Comparison of ENCODE assay signal across 22 cellular contexts in genomic region chr6:165922309-165922794, GRCh38.
A peak's percentile ranks its signal among the peaks of the same experiment; 100 is the strongest.
DNase-seq lines count a peak whose midpoint lies in the region; ATAC-seq and TF ChIP-seq lines count a peak whose summit lies in the region.
"Had no signal": no experiment of that assay in that cellular context is flagged by ENCODE, and none has a peak within 500 bp of the region (broad histone marks: within the 10 kb centered on the region; RNA-seq: fewer than 3 reads in every experiment).

No MANE protein-coding gene starts in this region.

- POLR2A ChIA-PET in PC-3 (lab: Charles Lee; ENCODE audit: unreplicated experiment): no interaction called here

- peak; percentile 29; the same call in 1 of the 2 replicates for ATAC-seq in PC-3
- no peak for ATAC-seq in sciatic nerve
- no peak for ATAC-seq in HG02840 (IDR thresholded peaks at IDR 0.05; ENCODE audit: low FRiP score, unreplicated experiment)
- ATAC-seq: activated CD4-positive, CD25-positive, alpha-beta regulatory T cell treated with anti-CD3 and anti-CD28 coated beads, Interleukin-2, amount 50 U/mL, for 24 hours had no signal

- no peaks in the 10 kb centered on the region for H3F3A ChIP-seq in PC-3 (ENCODE audit: low read length, unreplicated experiment)

- no peaks in the 10 kb centered on the region for H4K20me1 ChIP-seq in PC-3 (ENCODE audit: low read length)

- H3K27me3 ChIP-seq in PC-3 (ENCODE audit: low read length): peaks cover 3% of the 10 kb centered on the region; the same call in 1 of the 2 replicates
- H3K27me3 ChIP-seq: SJSA1, tibial artery had no signal

- no peak overlapping the region for H3K27ac ChIP-seq in PC-3 (ENCODE audit: low read length)
- H3K27ac ChIP-seq: SJSA1, tibial artery had no signal

- no peak overlapping the region for H3K4me3 Mint-ChIP-seq in chondrocyte (ENCODE audit: unreplicated experiment)
- H3K4me3 Mint-ChIP-seq: activated T-helper 1 cell treated with anti-CD3 and anti-CD28 coated beads, Interleukin-12 subunit alpha, Interleukin-12 subunit beta, Interleukin-2, Interleukin-4 antibody, amounts not matched to agents 30 ng/mL and 10 ng/mL and 1 ng/mL, durations not matched to agents 14 hours and 24 hours and 36 hours; CD4-positive, CD25-positive, alpha-beta regulatory T cell had no signal

- no peaks in the 10 kb centered on the region for H3K79me2 ChIP-seq in PC-3 (ENCODE audit: low read length)

- CTCF ChIA-PET in PC-3 (lab: Charles Lee): no interaction called here

- H2AFZ ChIP-seq in PC-3 (ENCODE audit: low read length): no peak overlapping the region

- H3K9me3 ChIP-seq in PC-3 (ENCODE audit: low read length): no peaks in the 10 kb centered on the region
- H3K9me3 ChIP-seq: SJSA1, tibial artery had no signal

- H3K27ac Mint-ChIP-seq in chondrocyte (ENCODE audit: unreplicated experiment): peak overlapping the region; percentile 23
- H3K27ac Mint-ChIP-seq: activated T-helper 1 cell treated with anti-CD3 and anti-CD28 coated beads, Interleukin-12 subunit alpha, Interleukin-12 subunit beta, Interleukin-2, Interleukin-4 antibody, amounts not matched to agents 30 ng/mL and 10 ng/mL and 1 ng/mL, durations not matched to agents 14 hours and 24 hours and 36 hours; CD4-positive, CD25-positive, alpha-beta regulatory T cell had no signal

- no peaks in the 10 kb centered on the region for H3K27me3 Mint-ChIP-seq in chondrocyte (ENCODE audit: low read depth)

- no peak overlapping the region for H3K4me3 ChIP-seq in PC-3 (ENCODE audit: low read length)
- H3K4me3 ChIP-seq: SJSA1, tibial artery had no signal

- intact Hi-C loops in PC-3 (cut with micrococcal nuclease) (no loop called here), sciatic nerve (cut with DNase I) (no loop called here)

- peaks cover 17% of the 10 kb centered on the region for H3K4me1 Mint-ChIP-seq in chondrocyte (ENCODE audit: low read depth)
- H3K4me1 Mint-ChIP-seq: CD4-positive, CD25-positive, alpha-beta regulatory T cell had no signal

- no peaks in the 10 kb centered on the region for H3K36me3 Mint-ChIP-seq in chondrocyte (ENCODE audit: low read depth)
- H3K36me3 Mint-ChIP-seq: CD4-positive, CD25-positive, alpha-beta regulatory T cell had no signal

- no peak overlapping the region for H3K4me2 ChIP-seq in PC-3 (ENCODE audit: low read length)

- H3K9me3 Mint-ChIP-seq in chondrocyte (ENCODE audit: low read depth): no peaks in the 10 kb centered on the region
- H3K9me3 Mint-ChIP-seq: activated T-helper 1 cell treated with anti-CD3 and anti-CD28 coated beads, Interleukin-12 subunit alpha, Interleukin-12 subunit beta, Interleukin-2, Interleukin-4 antibody, amounts not matched to agents 30 ng/mL and 10 ng/mL and 1 ng/mL, durations not matched to agents 14 hours and 24 hours and 36 hours had no signal

- no peaks in the 10 kb centered on the region; the same call in 1 of the 2 replicates for H3K4me1 ChIP-seq in PC-3 (ENCODE audit: insufficient read depth, low read length)
- H3K4me1 ChIP-seq: tibial artery had no signal

- H3K36me3 ChIP-seq in PC-3 (ENCODE audit: low read depth, low read length): no peaks in the 10 kb centered on the region
- H3K36me3 ChIP-seq: SJSA1, tibial artery had no signal

- TF ChIP-seq CTCF in PC-3 (conservative IDR thresholded peaks at IDR 0.05; ENCODE audit: low read depth, low read length): no peak
- TF ChIP-seq CTCF in chondrocyte (IDR thresholded peaks at IDR 0.05): peak; percentile 38

- DNase-seq in DMS53 (lab: John Stamatoyannopoulos, UW): peak; percentile 78
- peak; percentile 63 for DNase-seq in PC-3
- DNase-seq in chondrocyte (ENCODE audit: low spot score): no peak
- DNase-seq in non-pigmented ciliary epithelial cell (ENCODE audit: low read depth): peak; percentile 6
- DNase-seq in NOMO-1 treated with DMSO at 0.1 percent for 48 hours (lab: John Stamatoyannopoulos, UW; ENCODE audit: unreplicated experiment): no peak
- DNase-seq in sciatic nerve (ENCODE audit: low spot score): no peak
- no peak for DNase-seq in NCI-H82 (lab: John Stamatoyannopoulos, UW)
- DNase-seq: CD4-positive, CD25-positive, alpha-beta regulatory T cell; cerebellar nuclear complex; foreskin fibroblast; H7; hypothalamus; KBM-7; NCI-H1092; retina; stimulated activated naive CD4-positive, alpha-beta T cell treated with Interleukin-2 at 50 U/mL for 16 hours; T1000; tibial artery had no signal

- no peak overlapping the region for H3K9ac ChIP-seq in PC-3 (ENCODE audit: low read length)

- no TSS peak for BruUV-seq in PC-3 (replicated peaks; lab: Mats Ljungman, UMichigan)

- H3K9me2 ChIP-seq in PC-3 (replicated peaks; ENCODE audit: low read length): no peaks in the 10 kb centered on the region

Comparison
In these comparisons a context has a peak if more than half of its experiments do, and no peak if none do; other contexts are left out.
1. DNase-seq: peak in DMS53 (single experiment), PC-3 (single experiment) and non-pigmented ciliary epithelial cell (single experiment); none in chondrocyte (single experiment), NOMO-1 treated with DMSO at 0.1 percent for 48 hours (single experiment), sciatic nerve (single experiment) and NCI-H82 (single experiment).